8 cellular contexts compared by ENCODE assay signal in genomic region chr19:17468302-17469091, GRCh38. TPM values are rescaled to one million over a fixed set of nuclear protein-coding genes. Genes with fewer than 3 reads are reported as not detected.
DNase-seq lines count a peak whose midpoint lies in the region; ATAC-seq and TF ChIP-seq lines count a peak whose summit lies in the region.

No MANE protein-coding gene starts in this region.

- no peak for DNase-seq in CD8-positive, alpha-beta T cell
- DNase-seq in foreskin melanocyte (peak; percentile 33), occipital lobe (lab: John Stamatoyannopoulos, UW) (no peak), dedifferentiated amniotic fluid mesenchymal stem cell (ENCODE audit: extremely low spot score) (no peak)

- peaks cover 22% of the 10 kb centered on the region for H3K4me1 ChIP-seq in CD8-positive, alpha-beta T cell (ENCODE audit: insufficient read depth, low read length)
- H3K4me1 ChIP-seq in parathyroid adenoma: peaks cover 12% of the 10 kb centered on the region

- H3K4me3 ChIP-seq in CD8-positive, alpha-beta T cell (ENCODE audit: low read depth, low read length): no peak overlapping the region
- H3K4me3 ChIP-seq in WI38 (ENCODE audit: low read depth, low read length): peak overlapping the region; percentile 80
- H3K4me3 ChIP-seq in parathyroid adenoma (ENCODE audit: low read depth, low read length): peak overlapping the region; percentile 81

- peak overlapping the region; percentile 73 for H2AFZ ChIP-seq in parathyroid adenoma

- H3K9ac ChIP-seq in parathyroid adenoma: no peak overlapping the region

- TF ChIP-seq CTCF in CD8-positive, alpha-beta T cell (IDR thresholded peaks at IDR 0.05): no peak
- TF ChIP-seq CTCF in WI38 (IDR thresholded peaks at IDR 0.05; ENCODE audit: low read depth, low read length): no peak
- no peak for TF ChIP-seq CTCF in parathyroid adenoma (IDR thresholded peaks at IDR 0.05)

- intact Hi-C loops in CD8-positive, alpha-beta T cell (cut with DNase I, micrococcal nuclease): loop anchor here (1.0 to 5.0 kb wide), 5 partner anchors 15 to 87 kb away; partner anchors contain the start of genes CCDC194 (in 1 of the 2), COLGALT1 (in 1 of the 2) and MVB12A (in 1 of the 2)

- H3K27ac ChIP-seq in CD8-positive, alpha-beta T cell (ENCODE audit: low read depth, low read length): no peak overlapping the region
- H3K27ac ChIP-seq in parathyroid adenoma: peak overlapping the region; percentile 91

- H3K4me3 Mint-ChIP-seq in CD8-positive, alpha-beta T cell: peak overlapping the region; percentile 93

- H3K36me3 ChIP-seq in CD8-positive, alpha-beta T cell (ENCODE audit: insufficient read depth, low read length): no peaks in the 10 kb centered on the region
- H3K36me3 ChIP-seq in parathyroid adenoma (ENCODE audit: control insufficient read depth, insufficient read depth, low read length): no peaks in the 10 kb centered on the region

- H3K27me3 ChIP-seq in CD8-positive, alpha-beta T cell (ENCODE audit: insufficient read depth, low read length): no peaks in the 10 kb centered on the region
- H3K27me3 ChIP-seq in parathyroid adenoma (ENCODE audit: control insufficient read depth, insufficient read depth, low read length): no peaks in the 10 kb centered on the region

- H3K27ac Mint-ChIP-seq in CD8-positive, alpha-beta T cell: peak overlapping the region; percentile 3

- peak overlapping the region; percentile 88 for H3K4me2 ChIP-seq in parathyroid adenoma (ENCODE audit: low read length)

- POLR2A ChIA-PET in CD8-positive, alpha-beta T cell (lab: Charles Lee): interaction anchor here (0.6 kb wide), 1 partner anchor 20 kb away, joined by 3 read pairs; no protein-coding TSS in a partner anchor

- ATAC-seq in CD8-positive, alpha-beta T cell: no peak
- no peak for ATAC-seq in HG03095 (IDR thresholded peaks at IDR 0.05; ENCODE audit: unreplicated experiment)
- ATAC-seq in esophagus mucosa: no peak

- H3K36me3 Mint-ChIP-seq in CD8-positive, alpha-beta T cell: peaks cover 3% of the 10 kb centered on the region

- peaks cover 17% of the 10 kb centered on the region for H3K79me2 ChIP-seq in parathyroid adenoma

- peaks cover 33% of the 10 kb centered on the region for H3K4me1 Mint-ChIP-seq in CD8-positive, alpha-beta T cell (ENCODE audit: low read depth)

- CTCF ChIA-PET in CD8-positive, alpha-beta T cell (lab: Charles Lee): interaction anchor here (0.9 to 5.7 kb wide), 6 partner anchors 22 to 142 kb away, joined by 3 to 42 read pairs (median 4); partner anchors contain the start of gene CCDC194

- H3K27me3 Mint-ChIP-seq in CD8-positive, alpha-beta T cell (ENCODE audit: low read depth): peaks cover 2% of the 10 kb centered on the region

- H3K9me3 Mint-ChIP-seq in CD8-positive, alpha-beta T cell: no peaks in the 10 kb centered on the region

- no peaks in the 10 kb centered on the region for H3K9me3 ChIP-seq in CD8-positive, alpha-beta T cell (ENCODE audit: low read length)
- no peaks in the 10 kb centered on the region for H3K9me3 ChIP-seq in parathyroid adenoma (ENCODE audit: control insufficient read depth, low read length)

RNA-seq across cellular contexts. Expression of gene SLC27A1, which starts 1.8 kb away (rescaled TPM):
- total RNA-seq in CD8-positive, alpha-beta T cell: 1 to 10 TPM; 8.1 to 9.4 TPM
- total RNA-seq in occipital lobe (14.2 TPM), esophagus mucosa (4.1 TPM)

RNA-seq across cellular contexts. Expression of gene NXNL1, which starts 7.8 kb away (rescaled TPM):
- total RNA-seq in CD8-positive, alpha-beta T cell: not detected
- total RNA-seq in occipital lobe (not detected), esophagus mucosa (not detected)

RNA-seq across cellular contexts. Expression of gene TMEM221, which starts 20.0 kb away (rescaled TPM):
- total RNA-seq in CD8-positive, alpha-beta T cell: not detected
- total RNA-seq in occipital lobe (0.94 TPM), esophagus mucosa (not detected)

RNA-seq across cellular contexts. Expression of gene PGLS, which starts 43.0 kb away (rescaled TPM):
- total RNA-seq in CD8-positive, alpha-beta T cell: 10 to 100 TPM; 34.7 TPM
- total RNA-seq in occipital lobe (36.3 TPM), esophagus mucosa (104 TPM)

RNA-seq across cellular contexts. Expression of gene MVB12A, which starts 48.6 kb away (rescaled TPM):
- total RNA-seq in CD8-positive, alpha-beta T cell: 10 to 100 TPM in 1 of 2 experiments, 1 to 10 TPM in 1; 9.1 to 10.4 TPM
- total RNA-seq in occipital lobe (19.3 TPM), esophagus mucosa (49.9 TPM)
